In genomic region chr15:94586099-94586498, GRCh38 we compare ENCODE assay signal across 12 cellular contexts.
DNase-seq lines count a peak whose midpoint lies in the region; ATAC-seq and TF ChIP-seq lines count a peak whose summit lies in the region.
"Had no signal": no experiment of that assay in that cellular context is flagged by ENCODE, and none has a peak within 500 bp of the region (broad histone marks: within the 10 kb centered on the region; RNA-seq: fewer than 3 reads in every experiment).

No MANE protein-coding gene starts in this region.

- in situ Hi-C loops in GM23248 (cut with MboI) = no loop called here

- no peak overlapping the region for H2AFZ ChIP-seq in GM23248

- no peak for DNase-seq in activated naive CD4-positive, alpha-beta T cell (lab: John Stamatoyannopoulos, UW)
- DNase-seq in NCI-H146 treated with DMSO at 0.1 percent for 48 hours (lab: John Stamatoyannopoulos, UW; ENCODE audit: unreplicated experiment) (no peak), KG1 (lab: John Stamatoyannopoulos, UW) (no peak), GM23248 (no peak)
- DNase-seq: activated B cell treated with CpG ODN at 0.5 μM for 24 hours; NCI-H1092 treated with DMSO at 0.1 percent for 48 hours; posterior cingulate gyrus; stimulated activated naive CD8-positive, alpha-beta T cell treated with anti-CD3 and anti-CD28 coated beads, Interleukin-15, Interleukin-2, amounts not matched to agents 100 U/mL and 50 U/mL, for 24 hours had no signal

- H3K36me3 ChIP-seq in GM23248 (ENCODE audit: low read depth) = no peaks in the 10 kb centered on the region

- no peaks in the 10 kb centered on the region for H3K9me3 ChIP-seq in GM23248 (ENCODE audit: low read depth)

- 12 to 21% methylated on average over 3 of the region's 3 CpGs for WGBS in GM23248 (ENCODE audit: low coverage in 1 of 2, low lambda C conversion rate in 2 of 2, missing lambda C conversion rate in 2 of 2), 2 experiments

- no peaks in the 10 kb centered on the region for H3K9me2 ChIP-seq in GM23248 (ENCODE audit: insufficient read depth)

- no peak overlapping the region for H3K9ac ChIP-seq in GM23248

- no peaks in the 10 kb centered on the region for H3F3A ChIP-seq in GM23248 (ENCODE audit: insufficient read depth)

- no peaks in the 10 kb centered on the region for H3K27me3 ChIP-seq in GM23248 (replicated peaks; ENCODE audit: insufficient read depth)

- H4K20me1 ChIP-seq in GM23248 (ENCODE audit: insufficient read depth) = no peaks in the 10 kb centered on the region

- H3K4me3 ChIP-seq in GM23248 = no peak overlapping the region

- ATAC-seq in GM18505 (IDR thresholded peaks at IDR 0.05; ENCODE audit: unreplicated experiment) (peak; percentile 54), GM19452 (IDR thresholded peaks at IDR 0.05; ENCODE audit: unreplicated experiment) (peak; percentile 57), HG02798 (IDR thresholded peaks at IDR 0.05; ENCODE audit: poor library complexity, unreplicated experiment) (peak; percentile 51), HG03460 (IDR thresholded peaks at IDR 0.05; ENCODE audit: unreplicated experiment) (peak; percentile 53)
- ATAC-seq: stimulated activated naive CD8-positive, alpha-beta T cell treated with anti-CD3 and anti-CD28 coated beads, Interleukin-15, Interleukin-2, amounts not matched to agents 100 U/mL and 50 U/mL, for 24 hours had no signal

- H3K27ac ChIP-seq in GM23248 = no peak overlapping the region

- H3K4me1 ChIP-seq in GM23248 (ENCODE audit: insufficient read depth) = no peaks in the 10 kb centered on the region

- no peaks in the 10 kb centered on the region for H3K79me2 ChIP-seq in GM23248 (ENCODE audit: insufficient read depth)

- TF ChIP-seq POLR2A in GM18505 (IDR thresholded peaks at IDR 0.05; ENCODE audit: borderline replicate concordance, extremely low read depth, insufficient read depth, insufficient read length) = no peak

- H3K4me2 ChIP-seq in GM23248 (ENCODE audit: unreplicated experiment) = no peak overlapping the region
